ENCODE assay signal across 1 cellular context in genomic region chr2:159010340-159010739, GRCh38.
TF ChIP-seq lines count a peak whose summit lies in the region.

No MANE protein-coding gene starts in this region.

TF ChIP-seq in PFSK-1, 5 proteins besides CTCF, POLR2A, EP300 and RAD21 (continued from another document):
- no peak for TF ChIP-seq REST (IDR thresholded peaks at IDR 0.05; ENCODE audit: insufficient read depth in 1 of 2, low read depth in 2 of 2, low read length in 2 of 2)
